Comparison of ENCODE assay signal across 1 cellular context in the genomic region with DNA sequence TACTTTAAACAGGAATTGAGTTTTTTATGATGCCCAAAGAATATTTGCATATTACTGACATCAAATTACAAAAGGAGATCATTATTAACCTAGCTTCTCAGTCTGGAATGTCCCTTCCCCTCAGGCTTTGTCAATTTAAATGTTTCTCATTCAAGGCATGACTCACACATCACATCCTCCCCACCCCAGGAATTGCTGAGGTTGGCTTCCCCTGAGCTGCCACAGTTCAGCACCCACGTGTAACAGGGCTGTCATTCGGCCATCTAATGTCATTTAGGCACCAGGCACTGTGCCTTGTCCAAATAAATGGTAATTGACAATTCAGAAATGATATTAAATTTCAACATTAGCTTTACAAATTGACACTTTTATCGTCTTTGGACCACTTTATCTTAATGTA.
TF ChIP-seq lines count a peak whose summit lies in the region.

No MANE protein-coding gene starts in this region.

TF ChIP-seq in GM12878, 131 proteins besides CTCF, POLR2A, EP300 and RAD21 (continued from another document):
- no peak for TF ChIP-seq POU2F2 (IDR thresholded peaks at IDR 0.05; ENCODE audit: borderline replicate concordance, low read depth, low read length)
- TF ChIP-seq, protein P1, sequence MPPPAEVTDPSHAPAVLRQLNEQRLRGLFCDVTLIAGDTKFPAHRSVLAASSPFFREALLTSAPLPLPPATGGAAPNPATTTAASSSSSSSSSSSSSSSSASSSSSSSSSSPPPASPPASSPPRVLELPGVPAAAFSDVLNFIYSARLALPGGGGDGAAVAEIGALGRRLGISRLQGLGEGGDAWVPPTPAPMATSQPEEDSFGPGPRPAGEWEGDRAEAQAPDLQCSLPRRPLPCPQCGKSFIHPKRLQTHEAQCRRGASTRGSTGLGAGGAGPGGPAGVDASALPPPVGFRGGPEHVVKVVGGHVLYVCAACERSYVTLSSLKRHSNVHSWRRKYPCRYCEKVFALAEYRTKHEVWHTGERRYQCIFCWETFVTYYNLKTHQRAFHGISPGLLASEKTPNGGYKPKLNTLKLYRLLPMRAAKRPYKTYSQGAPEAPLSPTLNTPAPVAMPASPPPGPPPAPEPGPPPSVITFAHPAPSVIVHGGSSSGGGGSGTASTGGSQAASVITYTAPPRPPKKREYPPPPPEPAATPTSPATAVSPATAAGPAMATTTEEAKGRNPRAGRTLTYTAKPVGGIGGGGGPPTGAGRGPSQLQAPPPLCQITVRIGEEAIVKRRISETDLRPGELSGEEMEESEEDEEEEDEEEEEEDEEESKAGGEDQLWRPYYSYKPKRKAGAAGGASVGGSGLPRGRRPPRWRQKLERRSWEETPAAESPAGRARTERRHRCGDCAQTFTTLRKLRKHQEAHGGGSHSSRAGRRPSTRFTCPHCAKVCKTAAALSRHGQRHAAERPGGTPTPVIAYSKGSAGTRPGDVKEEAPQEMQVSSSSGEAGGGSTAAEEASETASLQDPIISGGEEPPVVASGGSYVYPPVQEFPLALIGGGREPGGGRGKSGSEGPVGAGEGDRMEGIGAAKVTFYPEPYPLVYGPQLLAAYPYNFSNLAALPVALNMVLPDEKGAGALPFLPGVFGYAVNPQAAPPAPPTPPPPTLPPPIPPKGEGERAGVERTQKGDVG (CRISPR knock-in tag; IDR thresholded peaks at IDR 0.05), result no peak
- TF ChIP-seq POLR2AphosphoS2 (IDR thresholded peaks at IDR 0.05; ENCODE audit: low read depth, low read length), result no peak
- TF ChIP-seq SUZ12 (IDR thresholded peaks at IDR 0.05; ENCODE audit: unreplicated experiment), result no peak
- no peak for TF ChIP-seq RUNX3 (IDR thresholded peaks at IDR 0.05; ENCODE audit: low read length)
- no peak for TF ChIP-seq WRNIP1 (IDR thresholded peaks at IDR 0.05; ENCODE audit: borderline replicate concordance, low read depth, low read length)
- no peak for TF ChIP-seq TAF1 (IDR thresholded peaks at IDR 0.05; ENCODE audit: borderline replicate concordance, low read depth, low read length)
- no peak for TF ChIP-seq ZNF274 (IDR thresholded peaks at IDR 0.05; ENCODE audit: insufficient read depth, insufficient read length)
- no peak for TF ChIP-seq MYB (IDR thresholded peaks at IDR 0.05; ENCODE audit: borderline replicate concordance, low read depth, low read length)
- no peak for TF ChIP-seq GATAD2B (conservative IDR thresholded peaks at IDR 0.05; ENCODE audit: low read depth)
- TF ChIP-seq, protein P2, sequence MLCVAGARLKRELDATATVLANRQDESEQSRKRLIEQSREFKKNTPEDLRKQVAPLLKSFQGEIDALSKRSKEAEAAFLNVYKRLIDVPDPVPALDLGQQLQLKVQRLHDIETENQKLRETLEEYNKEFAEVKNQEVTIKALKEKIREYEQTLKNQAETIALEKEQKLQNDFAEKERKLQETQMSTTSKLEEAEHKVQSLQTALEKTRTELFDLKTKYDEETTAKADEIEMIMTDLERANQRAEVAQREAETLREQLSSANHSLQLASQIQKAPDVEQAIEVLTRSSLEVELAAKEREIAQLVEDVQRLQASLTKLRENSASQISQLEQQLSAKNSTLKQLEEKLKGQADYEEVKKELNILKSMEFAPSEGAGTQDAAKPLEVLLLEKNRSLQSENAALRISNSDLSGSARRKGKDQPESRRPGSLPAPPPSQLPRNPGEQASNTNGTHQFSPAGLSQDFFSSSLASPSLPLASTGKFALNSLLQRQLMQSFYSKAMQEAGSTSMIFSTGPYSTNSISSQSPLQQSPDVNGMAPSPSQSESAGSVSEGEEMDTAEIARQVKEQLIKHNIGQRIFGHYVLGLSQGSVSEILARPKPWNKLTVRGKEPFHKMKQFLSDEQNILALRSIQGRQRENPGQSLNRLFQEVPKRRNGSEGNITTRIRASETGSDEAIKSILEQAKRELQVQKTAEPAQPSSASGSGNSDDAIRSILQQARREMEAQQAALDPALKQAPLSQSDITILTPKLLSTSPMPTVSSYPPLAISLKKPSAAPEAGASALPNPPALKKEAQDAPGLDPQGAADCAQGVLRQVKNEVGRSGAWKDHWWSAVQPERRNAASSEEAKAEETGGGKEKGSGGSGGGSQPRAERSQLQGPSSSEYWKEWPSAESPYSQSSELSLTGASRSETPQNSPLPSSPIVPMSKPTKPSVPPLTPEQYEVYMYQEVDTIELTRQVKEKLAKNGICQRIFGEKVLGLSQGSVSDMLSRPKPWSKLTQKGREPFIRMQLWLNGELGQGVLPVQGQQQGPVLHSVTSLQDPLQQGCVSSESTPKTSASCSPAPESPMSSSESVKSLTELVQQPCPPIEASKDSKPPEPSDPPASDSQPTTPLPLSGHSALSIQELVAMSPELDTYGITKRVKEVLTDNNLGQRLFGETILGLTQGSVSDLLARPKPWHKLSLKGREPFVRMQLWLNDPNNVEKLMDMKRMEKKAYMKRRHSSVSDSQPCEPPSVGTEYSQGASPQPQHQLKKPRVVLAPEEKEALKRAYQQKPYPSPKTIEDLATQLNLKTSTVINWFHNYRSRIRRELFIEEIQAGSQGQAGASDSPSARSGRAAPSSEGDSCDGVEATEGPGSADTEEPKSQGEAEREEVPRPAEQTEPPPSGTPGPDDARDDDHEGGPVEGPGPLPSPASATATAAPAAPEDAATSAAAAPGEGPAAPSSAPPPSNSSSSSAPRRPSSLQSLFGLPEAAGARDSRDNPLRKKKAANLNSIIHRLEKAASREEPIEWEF (IDR thresholded peaks at IDR 0.05; ENCODE audit: insufficient replicate concordance, low read depth, low read length), result no peak
